16 cellular contexts compared by ENCODE assay signal in the genomic region with DNA sequence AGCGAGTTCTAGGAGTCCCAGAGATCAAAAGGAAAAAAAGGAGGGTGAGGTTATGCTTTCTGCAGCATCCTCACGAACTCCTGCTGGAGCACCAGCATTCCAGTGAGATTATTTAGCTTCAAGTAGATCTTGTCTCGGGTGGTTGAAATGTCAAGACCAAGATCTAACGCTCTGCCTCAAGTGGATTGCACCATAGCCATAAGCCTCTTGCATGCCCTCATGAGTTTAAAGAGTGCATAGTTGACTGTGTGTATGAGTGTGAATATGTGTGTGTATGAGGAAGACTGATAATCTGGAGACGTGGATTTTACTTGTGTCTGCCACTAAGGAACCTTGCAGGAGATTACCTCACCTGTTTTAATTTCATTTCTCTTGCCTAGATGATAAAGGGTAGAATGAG.
DNase-seq lines count a peak whose midpoint lies in the region; ATAC-seq and TF ChIP-seq lines count a peak whose summit lies in the region.
"Had no signal": no experiment of that assay in that cellular context is flagged by ENCODE, and none has a peak within 500 bp of the region (broad histone marks: within the 10 kb centered on the region; RNA-seq: fewer than 3 reads in every experiment).

No MANE protein-coding gene starts in this region.

- H3K9me3 ChIP-seq in adipocyte (ENCODE audit: control insufficient read depth, low read length) = no peaks in the 10 kb centered on the region
- H3K9me3 ChIP-seq in lung (ENCODE audit: control insufficient read depth in 2 of 2, insufficient read depth in 1 of 2, low read length in 1 of 2) = no peaks in the 10 kb centered on the region

- no peaks in the 10 kb centered on the region for H3K36me3 ChIP-seq in adipocyte (ENCODE audit: control insufficient read depth, insufficient read depth, low read length, severe bottlenecking)
- H3K36me3 ChIP-seq in lung (ENCODE audit: control insufficient read depth in 2 of 2, insufficient read depth in 2 of 2, low read length in 2 of 2) = no peaks in the 10 kb centered on the region

- H3K27ac ChIP-seq in lung (ENCODE audit: low read depth in 1 of 2, low read length in 1 of 2) = no peak overlapping the region
- H3K27ac ChIP-seq: 22Rv1 had no signal

- H3K4me1 ChIP-seq in adipocyte (ENCODE audit: control insufficient read depth, insufficient read depth, low read length) (no peaks in the 10 kb centered on the region), lung (ENCODE audit: control insufficient read depth in 2 of 2, insufficient read depth in 2 of 2, low read length in 2 of 2) (no peaks in the 10 kb centered on the region)

- H3K4me3 ChIP-seq in adipocyte (ENCODE audit: low read length) (no peak overlapping the region), lung (no peak overlapping the region)

- H3K4me3 Mint-ChIP-seq in immature natural killer cell = no peak overlapping the region
- H3K4me3 Mint-ChIP-seq: CD14-positive monocyte, HFFc6 had no signal

- H3K9me3 Mint-ChIP-seq in immature natural killer cell = peaks cover 0 to 8% (median 4%) of the 10 kb centered on the region in 6 donors
- H3K9me3 Mint-ChIP-seq: HFFc6 had no signal

- TF ChIP-seq CTCF in lung (IDR thresholded peaks at IDR 0.05; ENCODE audit: control extremely low read depth, extremely low read depth) = no peak

- DNase-seq in DMS53 (lab: John Stamatoyannopoulos, UW) = peak; percentile 70
- DNase-seq in NCI-H187 treated with DMSO at 0.1 percent for 48 hours (lab: John Stamatoyannopoulos, UW) = peak; percentile 17
- DNase-seq in adipocyte (ENCODE audit: low read depth) = peak; percentile 48
- DNase-seq in lung (ENCODE audit: low spot score) = peak; percentile 31
- no peak for DNase-seq in posterior vena cava (ENCODE audit: low spot score)
- DNase-seq in immature natural killer cell = no peak
- no peak for DNase-seq in UCSD-AML1 (lab: John Stamatoyannopoulos, UW; ENCODE audit: unreplicated experiment)
- DNase-seq: Calu3, DMS 273 treated with DMSO at 0.1 percent for 48 hours, GF-D8, HCEC 1CT, HFFc6 had no signal

- no peaks in the 10 kb centered on the region for H3K4me1 Mint-ChIP-seq in immature natural killer cell
- H3K4me1 Mint-ChIP-seq: CD14-positive monocyte had no signal

- peaks cover 32% of the 10 kb centered on the region for H3K27me3 ChIP-seq in adipocyte (replicated peaks; ENCODE audit: control insufficient read depth, insufficient read depth, low read length)
- H3K27me3 ChIP-seq in lung (ENCODE audit: control insufficient read depth, insufficient read depth) = no peaks in the 10 kb centered on the region

- intact Hi-C loops in posterior vena cava (cut with DNase I) = no loop called here

- ATAC-seq in lung (ENCODE audit: insufficient read depth, low FRiP score) = no peak
- no peak for ATAC-seq in GM18519 (IDR thresholded peaks at IDR 0.05; ENCODE audit: low FRiP score, unreplicated experiment)
- ATAC-seq: HepG2 had no signal

- H3K36me3 Mint-ChIP-seq in immature natural killer cell = no peaks in the 10 kb centered on the region
- H3K36me3 Mint-ChIP-seq: CD14-positive monocyte had no signal

- no peak overlapping the region for H3K27ac Mint-ChIP-seq in immature natural killer cell
- H3K27ac Mint-ChIP-seq: CD14-positive monocyte, HFFc6 had no signal

- 49 to 62% methylated on average over 5 of the region's 5 CpGs for WGBS in lung, 2 donors

- H3K27me3 Mint-ChIP-seq in immature natural killer cell (ENCODE audit: low read depth in 3 of 3) = peaks cover 0 to 3% (median 0%) of the 10 kb centered on the region in 3 donors

- no peak overlapping the region for H3K9ac ChIP-seq in adipocyte (ENCODE audit: low read length)

Comparison
In these comparisons a context has a peak if more than half of its experiments do, and no peak if none do; other contexts are left out.
1. DNase-seq: peak in DMS53 (single experiment), NCI-H187 treated with DMSO at 0.1 percent for 48 hours (single experiment), adipocyte (single experiment) and lung (single experiment); none in posterior vena cava (single experiment), immature natural killer cell (0 of 3) and UCSD-AML1 (single experiment).